In genomic region chr20:22762576-22763256, GRCh38 we compare ENCODE assay signal across 14 cellular contexts.
DNase-seq lines count a peak whose midpoint lies in the region; ATAC-seq and TF ChIP-seq lines count a peak whose summit lies in the region.
"Had no signal": no experiment of that assay in that cellular context is flagged by ENCODE, and none has a peak within 500 bp of the region (broad histone marks: within the 10 kb centered on the region; RNA-seq: fewer than 3 reads in every experiment).

No MANE protein-coding gene starts in this region.

- H3K4me3 Mint-ChIP-seq in endothelial cell (ENCODE audit: unreplicated experiment): no peak overlapping the region
- H3K4me3 Mint-ChIP-seq: activated naive CD8-positive, alpha-beta T cell treated with anti-CD3 and anti-CD28 coated beads, Interleukin-2, amount 50 U/mL, for 24 hours; CD14-positive monocyte had no signal

- no peak overlapping the region for H3K27ac Mint-ChIP-seq in endothelial cell (ENCODE audit: unreplicated experiment)
- H3K27ac Mint-ChIP-seq: activated naive CD8-positive, alpha-beta T cell treated with anti-CD3 and anti-CD28 coated beads, Interleukin-2, amount 50 U/mL, for 24 hours had no signal

- 49 to 51% methylated on average over 6 of the region's 6 CpGs for WGBS in tibial nerve, 2 donors

- no peaks in the 10 kb centered on the region for H3K9me3 Mint-ChIP-seq in endothelial cell (ENCODE audit: unreplicated experiment)

- H3K4me3 ChIP-seq in breast epithelium (no peak overlapping the region), left lung (no peak overlapping the region), tibial nerve (no peak overlapping the region)

- no peaks in the 10 kb centered on the region for H3K4me1 ChIP-seq in breast epithelium
- H3K4me1 ChIP-seq in left lung: peaks cover 9 to 11% of the 10 kb centered on the region in 2 donors
- H3K4me1 ChIP-seq in tibial nerve: peaks cover 0 to 17% (median 0%) of the 10 kb centered on the region in 4 donors

- H3K36me3 ChIP-seq in breast epithelium (no peaks in the 10 kb centered on the region), left lung (no peaks in the 10 kb centered on the region), tibial nerve (no peaks in the 10 kb centered on the region)
- H3K36me3 ChIP-seq: WERI-Rb-1 had no signal

- intact Hi-C loops in breast epithelium (cut with DNase I; ENCODE audit: low total_unique reads) (loop anchor here (1.0 kb wide), 1 partner anchor 34 kb away; no protein-coding TSS in a partner anchor), left lung (cut with DNase I) (no loop called here)

- no peaks in the 10 kb centered on the region for H3K9me3 ChIP-seq in breast epithelium
- no peaks in the 10 kb centered on the region for H3K9me3 ChIP-seq in left lung
- no peaks in the 10 kb centered on the region for H3K9me3 ChIP-seq in tibial nerve

- DNase-seq in NCI-H69 (lab: John Stamatoyannopoulos, UW) (peak; percentile 69), breast epithelium (ENCODE audit: low spot score in 2 of 2) (peak in 1 of 2 donors; percentile 52), left lung (peak in 1 of 2 donors; percentile 43), tibial nerve (ENCODE audit: low spot score in 2 of 2) (no peak), endothelial cell (ENCODE audit: low spot score) (no peak), epidermal melanocyte (ENCODE audit: insufficient read length, low spot score) (no peak), erythroblast (lab: John Stamatoyannopoulos, UW) (no peak), medulla oblongata (ENCODE audit: extremely low spot score) (no peak)
- DNase-seq: activated naive CD8-positive, alpha-beta T cell treated with anti-CD3 and anti-CD28 coated beads, Interleukin-2, amount 50 U/mL, for 24 hours; NCI-H1092 treated with DMSO at 0.1 percent for 48 hours; NCI-H524 treated with DMSO at 0.1 percent for 48 hours; nucleus accumbens; WERI-Rb-1 had no signal

- no peaks in the 10 kb centered on the region for H3K27me3 ChIP-seq in breast epithelium
- no peaks in the 10 kb centered on the region for H3K27me3 ChIP-seq in left lung
- no peaks in the 10 kb centered on the region for H3K27me3 ChIP-seq in tibial nerve

- no peaks in the 10 kb centered on the region for H3K36me3 Mint-ChIP-seq in endothelial cell (ENCODE audit: low read depth, unreplicated experiment)
- H3K36me3 Mint-ChIP-seq: CD14-positive monocyte had no signal

- TF ChIP-seq CTCF in breast epithelium (IDR thresholded peaks at IDR 0.05) (no peak), left lung (IDR thresholded peaks at IDR 0.05) (no peak), tibial nerve (IDR thresholded peaks at IDR 0.05) (no peak), endothelial cell (IDR thresholded peaks at IDR 0.05; ENCODE audit: unreplicated experiment) (no peak)

- H3K27ac ChIP-seq in breast epithelium (peak overlapping the region; percentile 66 to 91), left lung (peak overlapping the region; percentile 70 to 86), tibial nerve (peak overlapping the region in 3 of 4 donors; percentile 2 to 82 (median 75))
- H3K27ac ChIP-seq: WERI-Rb-1 had no signal

- peaks cover 2% of the 10 kb centered on the region for H3K27me3 Mint-ChIP-seq in endothelial cell (ENCODE audit: unreplicated experiment)

- no peak for TF ChIP-seq POLR2A in breast epithelium (IDR thresholded peaks at IDR 0.05)
- TF ChIP-seq POLR2A in tibial nerve (IDR thresholded peaks at IDR 0.05): no peak
- TF ChIP-seq POLR2A in erythroblast (IDR thresholded peaks at IDR 0.05; ENCODE audit: low read length): no peak

- ATAC-seq in left lung: peak; percentile 77
- ATAC-seq: activated naive CD8-positive, alpha-beta T cell treated with anti-CD3 and anti-CD28 coated beads, Interleukin-2, amount 50 U/mL, for 24 hours had no signal

- H3K4me1 Mint-ChIP-seq in endothelial cell (ENCODE audit: unreplicated experiment): no peaks in the 10 kb centered on the region
- H3K4me1 Mint-ChIP-seq: activated naive CD8-positive, alpha-beta T cell treated with anti-CD3 and anti-CD28 coated beads, Interleukin-2, amount 50 U/mL, for 24 hours; CD14-positive monocyte had no signal

- TF ChIP-seq EP300 in tibial nerve (IDR thresholded peaks at IDR 0.05): no peak
